36 cellular contexts compared by ENCODE assay signal in genomic region chr2:55357164-55357563, GRCh38.
"Had no signal": no experiment of that assay in that cellular context is flagged by ENCODE, and none has a peak within 500 bp of the region (broad histone marks: within the 10 kb centered on the region; RNA-seq: fewer than 3 reads in every experiment).

No MANE protein-coding gene starts in this region.

- H3K4me3 Mint-ChIP-seq: activated B cell treated with CpG ODN at 0.5 μM for 24 hours; activated CD4-positive, alpha-beta memory T cell treated with anti-CD3 and anti-CD28 coated beads for 36 hours; activated CD4-positive, alpha-beta T cell treated with anti-CD3 and anti-CD28 coated beads, Interleukin-2, amount 10 ng/mL, durations not matched to agents 24 days and 14 days; activated CD8-positive, alpha-beta T cell treated with anti-CD3 and anti-CD28 coated beads for 36 hours; activated naive CD4-positive, alpha-beta T cell treated with anti-CD3 and anti-CD28 coated beads for 36 hours; activated naive CD8-positive, alpha-beta T cell treated with anti-CD3 and anti-CD28 coated beads for 36 hours; activated T-cell treated with anti-CD3 and anti-CD28 coated beads, Interleukin-2, amount 50 U/mL, for 4 hours; activated T-cell treated with anti-CD3 and anti-CD28 coated beads, Interleukin-2, amount 50 U/mL, for 72 hours; activated T-helper 1 cell treated with anti-CD3 and anti-CD28 coated beads, Interleukin-12 subunit alpha, Interleukin-12 subunit beta, Interleukin-2, Interleukin-4 antibody, amounts not matched to agents 30 ng/mL and 10 ng/mL and 1 ng/mL, durations not matched to agents 14 hours and 24 hours and 36 hours; activated T-helper 17 cell treated with anti-CD3 and anti-CD28 coated beads, Interleukin-2, amount 50 U/mL, for 72 hours; T-helper 1 cell treated with Interleukin-12 subunit alpha and Interleukin-12 subunit beta and Interleukin-4 antibody, amounts not matched to agents 30 μg/mL and 1 μg/mL, for 36 hours; T-helper 2 cell treated with Interferon-gamma antibody and Interleukin-4, amounts not matched to agents 5 μg/mL and 100 μg/mL, for 36 hours had no signal

- FAIRE-seq: astrocyte, TTC549 had no signal

- H3K4me3 ChIP-seq: adrenal gland, body of pancreas, breast epithelium had no signal

- H3K9me3 Mint-ChIP-seq: activated B cell treated with CpG ODN at 0.5 μM for 24 hours; activated CD4-positive, alpha-beta memory T cell treated with anti-CD3 and anti-CD28 coated beads for 36 hours; activated CD4-positive, alpha-beta T cell treated with anti-CD3 and anti-CD28 coated beads, Interleukin-2, amount 10 ng/mL, durations not matched to agents 24 days and 14 days; activated CD8-positive, alpha-beta T cell treated with anti-CD3 and anti-CD28 coated beads for 36 hours; activated naive CD4-positive, alpha-beta T cell treated with anti-CD3 and anti-CD28 coated beads for 36 hours; activated naive CD4-positive, alpha-beta T cell treated with anti-CD3 and anti-CD28 coated beads, Interleukin-2, amount 50 U/mL, for 72 hours; activated naive CD8-positive, alpha-beta T cell treated with anti-CD3 and anti-CD28 coated beads for 36 hours; activated T-cell treated with anti-CD3 and anti-CD28 coated beads, Interleukin-2, amount 50 U/mL, for 4 hours; activated T-cell treated with anti-CD3 and anti-CD28 coated beads, Interleukin-2, amount 50 U/mL, for 72 hours; activated T-helper 1 cell treated with anti-CD3 and anti-CD28 coated beads, Interleukin-12 subunit alpha, Interleukin-12 subunit beta, Interleukin-2, Interleukin-4 antibody, amounts not matched to agents 30 ng/mL and 10 ng/mL and 1 ng/mL, durations not matched to agents 14 hours and 24 hours and 36 hours; activated T-helper 17 cell treated with anti-CD3 and anti-CD28 coated beads, Interleukin-2, amount 50 U/mL, for 72 hours; T-helper 1 cell treated with Interleukin-12 subunit alpha and Interleukin-12 subunit beta and Interleukin-4 antibody, amounts not matched to agents 30 μg/mL and 1 μg/mL, for 36 hours; T-helper 2 cell treated with Interferon-gamma antibody and Interleukin-4, amounts not matched to agents 5 μg/mL and 100 μg/mL, for 36 hours had no signal

- ATAC-seq: activated CD8-positive, alpha-beta T cell treated with anti-CD3 and anti-CD28 coated beads for 36 hours; activated naive CD4-positive, alpha-beta T cell treated with anti-CD3 and anti-CD28 coated beads, Interleukin-2, amount 50 U/mL, for 72 hours; activated T-cell treated with anti-CD3 and anti-CD28 coated beads, Interleukin-2, amount 50 U/mL, for 4 hours; activated T-cell treated with anti-CD3 and anti-CD28 coated beads, Interleukin-2, amount 50 U/mL, for 72 hours; activated T-helper 17 cell treated with anti-CD3 and anti-CD28 coated beads, Interleukin-2, amount 50 U/mL, for 72 hours; body of pancreas had no signal

- H3K4me1 Mint-ChIP-seq: activated CD4-positive, alpha-beta T cell treated with anti-CD3 and anti-CD28 coated beads, Interleukin-2, amount 10 ng/mL, durations not matched to agents 24 days and 14 days; activated naive CD8-positive, alpha-beta T cell treated with anti-CD3 and anti-CD28 coated beads for 36 hours; activated T-helper 17 cell treated with anti-CD3 and anti-CD28 coated beads, Interleukin-2, amount 50 U/mL, for 72 hours had no signal

- H3K27me3 Mint-ChIP-seq: activated B cell treated with CpG ODN at 0.5 μM for 24 hours; activated CD4-positive, alpha-beta memory T cell treated with anti-CD3 and anti-CD28 coated beads for 36 hours; activated CD4-positive, alpha-beta T cell treated with anti-CD3 and anti-CD28 coated beads, Interleukin-2, amount 10 ng/mL, durations not matched to agents 24 days and 14 days; activated CD8-positive, alpha-beta T cell treated with anti-CD3 and anti-CD28 coated beads for 36 hours; activated naive CD8-positive, alpha-beta T cell treated with anti-CD3 and anti-CD28 coated beads for 36 hours; activated T-helper 17 cell treated with anti-CD3 and anti-CD28 coated beads, Interleukin-2, amount 50 U/mL, for 72 hours had no signal

- H3K27ac ChIP-seq: adrenal gland, body of pancreas, brain microvascular endothelial cell, breast epithelium, VCaP had no signal

- H3K27ac Mint-ChIP-seq: activated B cell treated with CpG ODN at 0.5 μM for 24 hours; activated CD4-positive, alpha-beta memory T cell treated with anti-CD3 and anti-CD28 coated beads for 36 hours; activated CD4-positive, alpha-beta T cell treated with anti-CD3 and anti-CD28 coated beads, Interleukin-2, amount 10 ng/mL, durations not matched to agents 24 days and 14 days; activated CD8-positive, alpha-beta T cell treated with anti-CD3 and anti-CD28 coated beads for 36 hours; activated naive CD4-positive, alpha-beta T cell treated with anti-CD3 and anti-CD28 coated beads, Interleukin-2, amount 50 U/mL, for 72 hours; activated naive CD8-positive, alpha-beta T cell treated with anti-CD3 and anti-CD28 coated beads for 36 hours; activated T-cell treated with anti-CD3 and anti-CD28 coated beads, Interleukin-2, amount 50 U/mL, for 72 hours; activated T-helper 1 cell treated with anti-CD3 and anti-CD28 coated beads, Interleukin-12 subunit alpha, Interleukin-12 subunit beta, Interleukin-2, Interleukin-4 antibody, amounts not matched to agents 30 ng/mL and 10 ng/mL and 1 ng/mL, durations not matched to agents 14 hours and 24 hours and 36 hours; activated T-helper 17 cell treated with anti-CD3 and anti-CD28 coated beads, Interleukin-2, amount 50 U/mL, for 72 hours; T-helper 1 cell treated with Interleukin-12 subunit alpha and Interleukin-12 subunit beta and Interleukin-4 antibody, amounts not matched to agents 30 μg/mL and 1 μg/mL, for 36 hours; T-helper 2 cell treated with Interferon-gamma antibody and Interleukin-4, amounts not matched to agents 5 μg/mL and 100 μg/mL, for 36 hours had no signal

- H3K36me3 ChIP-seq: adrenal gland, breast epithelium had no signal

- H3K9me3 ChIP-seq: adrenal gland, body of pancreas, breast epithelium had no signal

- DNase-seq: activated B cell treated with CpG ODN at 0.5 μM for 24 hours; activated CD4-positive, alpha-beta memory T cell treated with anti-CD3 and anti-CD28 coated beads for 36 hours; activated CD4-positive, alpha-beta T cell treated with anti-CD3 and anti-CD28 coated beads for 4 hours; activated CD4-positive, alpha-beta T cell treated with anti-CD3 and anti-CD28 coated beads, Interleukin-2, amount 10 ng/mL, durations not matched to agents 24 days and 14 days; activated CD4-positive, alpha-beta T cell treated with anti-CD3 and anti-CD28 coated beads, Interleukin-2, amount 50 U/mL, for 1 hour; activated CD4-positive, alpha-beta T cell treated with anti-CD3 and anti-CD28 coated beads, Interleukin-2, amount 50 U/mL, for 4 hours; activated CD4-positive, CD25-positive, alpha-beta regulatory T cell treated with anti-CD3 and anti-CD28 coated beads, Interleukin-2, amount 50 U/mL, for 72 hours; activated CD8-positive, alpha-beta memory T cell treated with anti-CD3 and anti-CD28 coated beads, Interleukin-2, amount 50 U/mL, for 4 hours; activated CD8-positive, alpha-beta T cell treated with anti-CD3 and anti-CD28 coated beads for 36 hours; activated effector memory CD4-positive, alpha-beta T cell treated with anti-CD3 and anti-CD28 coated beads, Interleukin-2, amount 50 U/mL, for 16 hours; activated gamma-delta T cell treated with Interleukin-2 at 50 U/mL for 16 hours; activated naive CD4-positive, alpha-beta T cell; activated naive CD4-positive, alpha-beta T cell treated with anti-CD3 and anti-CD28 coated beads for 36 hours; activated naive CD4-positive, alpha-beta T cell treated with anti-CD3 and anti-CD28 coated beads, Interleukin-2, amount 50 U/mL, for 16 hours; activated naive CD8-positive, alpha-beta T cell treated with anti-CD3 and anti-CD28 coated beads for 36 hours; activated T-cell treated with anti-CD3 and anti-CD28 coated beads for 4 hours; activated T-cell treated with anti-CD3 and anti-CD28 coated beads, Interleukin-2, amount 50 U/mL, for 1 hour; activated T-cell treated with anti-CD3 and anti-CD28 coated beads, Interleukin-2, amount 50 U/mL, for 4 hours; activated T-cell treated with anti-CD3 and anti-CD28 coated beads, Interleukin-2, amount 50 U/mL, for 72 hours; adrenal gland; aorta; body of pancreas; brain microvascular endothelial cell; central memory CD4-positive, alpha-beta T cell; T-helper 1 cell; T-helper 2 cell; T-helper 9 cell had no signal

- H3K27me3 ChIP-seq: adrenal gland, body of pancreas, brain microvascular endothelial cell, breast epithelium had no signal

- H3K4me1 ChIP-seq: body of pancreas, breast epithelium had no signal

- H3K36me3 Mint-ChIP-seq: activated CD4-positive, alpha-beta memory T cell treated with anti-CD3 and anti-CD28 coated beads for 36 hours; activated naive CD4-positive, alpha-beta T cell treated with anti-CD3 and anti-CD28 coated beads, Interleukin-2, amount 50 U/mL, for 72 hours had no signal
